Comparison of ENCODE assay signal across 21 cellular contexts in genomic region chr5:139861021-139861888, GRCh38.
DNase-seq lines count a peak whose midpoint lies in the region; ATAC-seq, FAIRE-seq and TF ChIP-seq lines count a peak whose summit lies in the region.
"Had no signal": no experiment of that assay in that cellular context is flagged by ENCODE, and none has a peak within 500 bp of the region (broad histone marks: within the 10 kb centered on the region; RNA-seq: fewer than 3 reads in every experiment).

No MANE protein-coding gene starts in this region.

- no peak for ATAC-seq in K562
- ATAC-seq in lower lobe of right lung = no peak
- no peak for ATAC-seq in HG02610 (IDR thresholded peaks at IDR 0.05; ENCODE audit: unreplicated experiment)
- ATAC-seq in naive thymus-derived CD4-positive, alpha-beta T cell = no peak
- ATAC-seq: A549, HepG2 had no signal

- no peak for TF ChIP-seq POLR2A in K562 (conservative IDR thresholded peaks at IDR 0.05)

- TF ChIP-seq RAD21 in K562 (CRISPR knock-in tag; conservative IDR thresholded peaks at IDR 0.05 in 1 of 2, IDR thresholded peaks at IDR 0.05 in 1 of 2) = no peak

- H3K27me3 ChIP-seq in K562 (ENCODE audit: control insufficient read depth in 2 of 2, insufficient read depth in 2 of 2, low read length in 2 of 2) (peaks cover 0 to 41% of the 10 kb centered on the region in 2 experiments; a peak in 4 of 5 replicates), lower lobe of right lung (ENCODE audit: low read depth) (peaks cover 4% of the 10 kb centered on the region)
- no peaks in the 10 kb centered on the region for H3K27me3 ChIP-seq in CD8-positive, alpha-beta memory T cell (ENCODE audit: insufficient read depth, low read length, poor library complexity, severe bottlenecking)
- no peaks in the 10 kb centered on the region for H3K27me3 ChIP-seq in naive thymus-derived CD4-positive, alpha-beta T cell (ENCODE audit: control insufficient read depth in 2 of 2, insufficient read depth in 2 of 2, low read length in 2 of 2)
- H3K27me3 ChIP-seq: BE2C had no signal

- intact Hi-C loops in K562 (cut with micrococcal nuclease) = loop anchor here (5.0 kb wide), 1 partner anchor 224 kb away; no protein-coding TSS in a partner anchor
- intact Hi-C loops in lower lobe of right lung (cut with DNase I) = no loop called here
- intact Hi-C loops in naive thymus-derived CD4-positive, alpha-beta T cell (cut with micrococcal nuclease) = loop anchor here in 1 of 2 donors (5.0 kb wide), 1 partner anchor 106 kb away; no protein-coding TSS in a partner anchor

- no peak overlapping the region for H2AFZ ChIP-seq in K562 (ENCODE audit: low read depth, low read length)

- no peak overlapping the region for H3K27ac ChIP-seq in K562 (ENCODE audit: extremely low read depth, low read depth, low read length)
- no peak overlapping the region for H3K27ac ChIP-seq in lower lobe of right lung
- H3K27ac ChIP-seq in CD8-positive, alpha-beta memory T cell (ENCODE audit: low read depth, low read length) = no peak overlapping the region
- no peak overlapping the region for H3K27ac ChIP-seq in naive thymus-derived CD4-positive, alpha-beta T cell (ENCODE audit: low read depth, low read length)
- H3K27ac ChIP-seq: A549, C4-2B had no signal

- no peak for FAIRE-seq in K562 (lab: Jason Lieb, UNC)
- FAIRE-seq: A549, D721Med, G401.6, GM12891, HepG2, HTR-8/SVneo had no signal

- in situ Hi-C loops in K562 (cut with MboI) = no loop called here

- H3K36me3 Mint-ChIP-seq in CD8-positive, alpha-beta memory T cell = no peaks in the 10 kb centered on the region
- no peaks in the 10 kb centered on the region for H3K36me3 Mint-ChIP-seq in naive thymus-derived CD4-positive, alpha-beta T cell
- H3K36me3 Mint-ChIP-seq: CD4-positive, alpha-beta memory T cell had no signal

- no peaks in the 10 kb centered on the region for H3K4me1 Mint-ChIP-seq in CD8-positive, alpha-beta memory T cell
- H3K4me1 Mint-ChIP-seq in naive thymus-derived CD4-positive, alpha-beta T cell = peaks cover 0 to 2% (median 0%) of the 10 kb centered on the region in 7 donors
- H3K4me1 Mint-ChIP-seq: CD4-positive, alpha-beta memory T cell had no signal

- WGBS in K562 (ENCODE audit: insufficient coverage, low coverage, missing lambda C conversion rate) = under 1% methylated on average over 15 of the region's 15 CpGs

- H3K79me2 ChIP-seq in K562 (ENCODE audit: control insufficient read depth, insufficient read depth, low read length) = no peaks in the 10 kb centered on the region

- POLR2A ChIA-PET in K562 (lab: Yijun Ruan, JAX) = interaction anchor here (0.6 to 1.3 kb wide), 4 partner anchors 11 to 20 kb away, joined by 3 to 4 read pairs (median 3); no protein-coding TSS in a partner anchor
- POLR2A ChIA-PET in CD8-positive, alpha-beta memory T cell (lab: Charles Lee) = no interaction called here
- POLR2A ChIA-PET in naive thymus-derived CD4-positive, alpha-beta T cell (lab: Charles Lee) = interaction anchor here (1.8 kb wide), 1 partner anchor 11 kb away, joined by 6 read pairs; no protein-coding TSS in a partner anchor

- no peak overlapping the region for H3K9ac ChIP-seq in K562 (ENCODE audit: insufficient read depth in 1 of 2, low read depth in 2 of 2, low read length in 2 of 2)

- H3K27ac Mint-ChIP-seq in CD8-positive, alpha-beta memory T cell = no peak overlapping the region
- H3K27ac Mint-ChIP-seq in naive thymus-derived CD4-positive, alpha-beta T cell = no peak overlapping the region
- H3K27ac Mint-ChIP-seq: CD4-positive, alpha-beta memory T cell; HFFc6 had no signal

- H3K9me3 ChIP-seq in K562 (replicated peaks; ENCODE audit: control insufficient read depth, insufficient read depth, low read depth, low read length) (no peaks in the 10 kb centered on the region), lower lobe of right lung (no peaks in the 10 kb centered on the region)
- no peaks in the 10 kb centered on the region for H3K9me3 ChIP-seq in CD8-positive, alpha-beta memory T cell (ENCODE audit: low read length)
- no peaks in the 10 kb centered on the region for H3K9me3 ChIP-seq in naive thymus-derived CD4-positive, alpha-beta T cell (ENCODE audit: control insufficient read depth in 2 of 3, low read length in 3 of 3)
- H3K9me3 ChIP-seq: A549, BE2C had no signal

- DNase-seq in K562 (ENCODE audit: extremely low read depth in 1 of 4, low spot score in 3 of 4) (no peak), epithelial cell of esophagus (ENCODE audit: low read depth) (peak; percentile 86), lower lobe of right lung (peak; percentile 29)
- DNase-seq in CD8-positive, alpha-beta memory T cell = no peak
- DNase-seq in naive thymus-derived CD4-positive, alpha-beta T cell = no peak
- DNase-seq: BE2C; CD4-positive, alpha-beta memory T cell; COR-L47; DMS153; DMS79 treated with DMSO at 0.1 percent for 48 hours; EL; HCEC 1CT; HFFc6 had no signal

- no peak overlapping the region for H3K4me2 ChIP-seq in K562 (ENCODE audit: insufficient read depth, low read length)
- H3K4me2 ChIP-seq: A549 had no signal

- 0 out of 2 replicates have a peak, but pooled peaks cover 2% of the 10 kb centered on the region for H4K20me1 ChIP-seq in K562 (replicated peaks; ENCODE audit: control insufficient read depth, insufficient read depth, low read length)

- CTCF ChIA-PET in K562 (lab: Yijun Ruan, JAX; ENCODE audit: low intra/inter-chr PET ratio) = no interaction called here
- CTCF ChIA-PET in CD8-positive, alpha-beta memory T cell (lab: Charles Lee) = interaction anchor here (0.9 to 8.7 kb wide), 5 partner anchors 9 to 86 kb away, joined by 3 to 79 read pairs (median 5); no protein-coding TSS in a partner anchor
- CTCF ChIA-PET in naive thymus-derived CD4-positive, alpha-beta T cell (lab: Charles Lee) = interaction anchor here (0.6 to 1.2 kb wide), 2 partner anchors 44 to 139 kb away, joined by 3 to 5 read pairs; no protein-coding TSS in a partner anchor

- H3K36me3 ChIP-seq in K562 (ENCODE audit: control insufficient read depth, insufficient read depth, low read length) (no peaks in the 10 kb centered on the region), lower lobe of right lung (no peaks in the 10 kb centered on the region)
- H3K36me3 ChIP-seq in CD8-positive, alpha-beta memory T cell (ENCODE audit: insufficient read depth, low read length) = no peaks in the 10 kb centered on the region
- no peaks in the 10 kb centered on the region for H3K36me3 ChIP-seq in naive thymus-derived CD4-positive, alpha-beta T cell (ENCODE audit: control insufficient read depth in 2 of 3, insufficient read depth in 3 of 3, low read length in 3 of 3)
- H3K36me3 ChIP-seq: BE2C had no signal

- H3K4me3 Mint-ChIP-seq in CD8-positive, alpha-beta memory T cell = no peak overlapping the region
- no peak overlapping the region for H3K4me3 Mint-ChIP-seq in naive thymus-derived CD4-positive, alpha-beta T cell
- H3K4me3 Mint-ChIP-seq: CD4-positive, alpha-beta memory T cell; HFFc6 had no signal

- no TSS peak for BruUV-seq in K562 (replicated peaks; lab: Mats Ljungman, UMichigan)

- no peaks in the 10 kb centered on the region for H3K9me3 Mint-ChIP-seq in CD8-positive, alpha-beta memory T cell
- peaks cover 0 to 2% (median 0%) of the 10 kb centered on the region in 11 donors for H3K9me3 Mint-ChIP-seq in naive thymus-derived CD4-positive, alpha-beta T cell
- H3K9me3 Mint-ChIP-seq: CD4-positive, alpha-beta memory T cell; HFFc6 had no signal

- H3K4me1 ChIP-seq in K562 (replicated peaks in 1 of 2; ENCODE audit: control insufficient read depth in 2 of 2, insufficient read depth in 2 of 2, low read length in 2 of 2) (no peaks in the 10 kb centered on the region), lower lobe of right lung (peaks cover 20% of the 10 kb centered on the region)
- H3K4me1 ChIP-seq in CD8-positive, alpha-beta memory T cell (ENCODE audit: insufficient read depth, low read length) = no peaks in the 10 kb centered on the region
- no peaks in the 10 kb centered on the region for H3K4me1 ChIP-seq in naive thymus-derived CD4-positive, alpha-beta T cell (ENCODE audit: control insufficient read depth in 2 of 2, insufficient read depth in 2 of 2, low read length in 2 of 2)
- H3K4me1 ChIP-seq: A549, BE2C had no signal

- no peak for TF ChIP-seq CTCF in K562 (IDR thresholded peaks at IDR 0.05 in 2 of 3, conservative IDR thresholded peaks at IDR 0.05 in 1 of 3; ENCODE audit: insufficient read depth in 2 of 3, low read depth in 1 of 3, low read length in 3 of 3)
- no peak for TF ChIP-seq CTCF in epithelial cell of esophagus (IDR thresholded peaks at IDR 0.05; ENCODE audit: insufficient read depth, low read depth, low read length, missing control alignments)
- no peak for TF ChIP-seq CTCF in lower lobe of right lung (IDR thresholded peaks at IDR 0.05)

- peaks cover 7 to 23% of the 10 kb centered on the region in 2 donors for H3K27me3 Mint-ChIP-seq in CD8-positive, alpha-beta memory T cell
- H3K27me3 Mint-ChIP-seq in naive thymus-derived CD4-positive, alpha-beta T cell = peaks cover 0 to 9% (median 5%) of the 10 kb centered on the region in 5 donors

- H3K9me1 ChIP-seq in K562 (ENCODE audit: control insufficient read depth, insufficient read depth, low read length) = no peaks in the 10 kb centered on the region

- H3K4me3 ChIP-seq in K562 = no peak overlapping the region
- H3K4me3 ChIP-seq in epithelial cell of esophagus (ENCODE audit: low read length) = no peak overlapping the region
- H3K4me3 ChIP-seq in lower lobe of right lung = no peak overlapping the region
- no peak overlapping the region for H3K4me3 ChIP-seq in CD8-positive, alpha-beta memory T cell (ENCODE audit: low read length)
- H3K4me3 ChIP-seq in naive thymus-derived CD4-positive, alpha-beta T cell (ENCODE audit: low read length) = no peak overlapping the region
- H3K4me3 ChIP-seq: A549 had no signal

- no peak for TF ChIP-seq EP300 in K562 (IDR thresholded peaks at IDR 0.05; ENCODE audit: low read length)

TF ChIP-seq in K562, 482 proteins besides CTCF, POLR2A, EP300 and RAD21 (continues in another document):
- TF ChIP-seq, protein P1, sequence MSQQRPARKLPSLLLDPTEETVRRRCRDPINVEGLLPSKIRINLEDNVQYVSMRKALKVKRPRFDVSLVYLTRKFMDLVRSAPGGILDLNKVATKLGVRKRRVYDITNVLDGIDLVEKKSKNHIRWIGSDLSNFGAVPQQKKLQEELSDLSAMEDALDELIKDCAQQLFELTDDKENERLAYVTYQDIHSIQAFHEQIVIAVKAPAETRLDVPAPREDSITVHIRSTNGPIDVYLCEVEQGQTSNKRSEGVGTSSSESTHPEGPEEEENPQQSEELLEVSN (IDR thresholded peaks at IDR 0.05; ENCODE audit: borderline replicate concordance in 1 of 2, extremely low read depth in 1 of 2, insufficient read depth in 1 of 2, insufficient read length in 1 of 2, low read depth in 1 of 2, low read length in 1 of 2, poor library complexity in 1 of 2, severe bottlenecking in 1 of 2) = peak in 1 of 2 experiments; percentile 6
- peak; percentile 21; the same call in 1 of the 2 replicates for TF ChIP-seq NFIC (IDR thresholded peaks at IDR 0.05)

Comparison
In these comparisons a context has a peak if more than half of its experiments do, and no peak if none do; other contexts are left out.
1. DNase-seq: peak in epithelial cell of esophagus (single experiment) and lower lobe of right lung (single experiment); none in K562 (0 of 4), CD8-positive, alpha-beta memory T cell (0 of 5) and naive thymus-derived CD4-positive, alpha-beta T cell (0 of 9).